ENCODE assay signal across 19 cellular contexts in genomic region chr12:131075194-131075593, GRCh38.
A peak's percentile ranks its signal among the peaks of the same experiment; 100 is the strongest.
DNase-seq lines count a peak whose midpoint lies in the region; ATAC-seq and TF ChIP-seq lines count a peak whose summit lies in the region.
"Had no signal": no experiment of that assay in that cellular context is flagged by ENCODE, and none has a peak within 500 bp of the region (broad histone marks: within the 10 kb centered on the region; RNA-seq: fewer than 3 reads in every experiment).

No MANE protein-coding gene starts in this region.

- H3K27me3 Mint-ChIP-seq in mesothelial cell of epicardium (ENCODE audit: low read depth): peaks cover 20% of the 10 kb centered on the region
- H3K27me3 Mint-ChIP-seq: IgD-negative memory B cell had no signal

- H3K9me3 Mint-ChIP-seq in mesothelial cell of epicardium: peaks cover 9% of the 10 kb centered on the region
- H3K9me3 Mint-ChIP-seq: IgD-negative memory B cell had no signal

- no peak for ATAC-seq in HG03039 (IDR thresholded peaks at IDR 0.05; ENCODE audit: unreplicated experiment)

- H3K9ac ChIP-seq in subcutaneous abdominal adipose tissue (ENCODE audit: low read length in 5 of 5): no peak overlapping the region

- no peak for TF ChIP-seq CTCF in mesothelial cell of epicardium (IDR thresholded peaks at IDR 0.05; ENCODE audit: unreplicated experiment)

- peak; percentile 9 for DNase-seq in activated effector memory CD4-positive, alpha-beta T cell treated with anti-CD3 and anti-CD28 coated beads, Interleukin-2, amount 50 U/mL, for 16 hours
- DNase-seq in activated effector memory CD4-positive, alpha-beta T cell treated with Interleukin-2 at 50 U/mL for 16 hours: no peak
- DNase-seq in H7 (peak; percentile 48), islet precursor cell (peak; percentile 30), NCI-H1105 treated with DMSO at 0.1 percent for 48 hours (lab: John Stamatoyannopoulos, UW) (no peak), mesothelial cell of epicardium (ENCODE audit: low spot score in 2 of 2, unreplicated experiment in 2 of 2) (no peak)
- DNase-seq: AML-193, DMS53, EL, GF-D8, NCI-H1694, NCI-H2081, NCI-H2171, NCI-H524 treated with DMSO at 0.1 percent for 48 hours, OCI-M1 had no signal

- H3K27ac Mint-ChIP-seq in mesothelial cell of epicardium: no peak overlapping the region
- H3K27ac Mint-ChIP-seq: CD14-positive monocyte had no signal

- H3K4me1 Mint-ChIP-seq in mesothelial cell of epicardium: no peaks in the 10 kb centered on the region
- H3K4me1 Mint-ChIP-seq: IgD-negative memory B cell had no signal

- H3K27me3 ChIP-seq in H7 (ENCODE audit: control insufficient read depth, insufficient read depth, low read length): no peaks in the 10 kb centered on the region
- H3K27me3 ChIP-seq in subcutaneous abdominal adipose tissue (ENCODE audit: control insufficient read depth in 5 of 5, insufficient read depth in 4 of 5, low read length in 5 of 5): peaks cover 0 to 8% (median 0%) of the 10 kb centered on the region in 5 donors

- H3K27ac ChIP-seq in subcutaneous abdominal adipose tissue (ENCODE audit: low read depth, low read length): peak overlapping the region; percentile 62

- no peaks in the 10 kb centered on the region for H3K36me3 Mint-ChIP-seq in mesothelial cell of epicardium
- H3K36me3 Mint-ChIP-seq: IgD-negative memory B cell had no signal

- H3K4me3 ChIP-seq in H7 (ENCODE audit: insufficient read depth, low read depth, low read length) (no peak overlapping the region), subcutaneous abdominal adipose tissue (ENCODE audit: low read depth in 1 of 5, low read length in 5 of 5) (no peak overlapping the region)

- no peak overlapping the region for H3K4me3 Mint-ChIP-seq in mesothelial cell of epicardium
- H3K4me3 Mint-ChIP-seq: CD14-positive monocyte, IgD-negative memory B cell had no signal

- peaks cover 0 to 3% (median 0%) of the 10 kb centered on the region in 5 donors for H3K9me3 ChIP-seq in subcutaneous abdominal adipose tissue (ENCODE audit: control insufficient read depth in 5 of 5, low read length in 5 of 5)

- no peaks in the 10 kb centered on the region for H3K36me3 ChIP-seq in H7 (replicated peaks; ENCODE audit: control insufficient read depth, insufficient read depth, low read length)
- peaks cover 0 to 5% (median 0%) of the 10 kb centered on the region in 5 donors for H3K36me3 ChIP-seq in subcutaneous abdominal adipose tissue (ENCODE audit: control insufficient read depth in 5 of 5, insufficient read depth in 5 of 5, low read length in 5 of 5)

- H3K4me1 ChIP-seq in subcutaneous abdominal adipose tissue (ENCODE audit: control insufficient read depth in 5 of 5, insufficient read depth in 5 of 5, low read length in 5 of 5): peaks cover 0 to 24% (median 11%) of the 10 kb centered on the region in 5 donors

Comparison
In these comparisons a context has a peak if more than half of its experiments do, and no peak if none do; other contexts are left out.
1. DNase-seq: peak in activated effector memory CD4-positive, alpha-beta T cell treated with anti-CD3 and anti-CD28 coated beads, Interleukin-2, amount 50 U/mL, for 16 hours (single experiment), H7 (single experiment) and islet precursor cell (single experiment); none in activated effector memory CD4-positive, alpha-beta T cell treated with Interleukin-2 at 50 U/mL for 16 hours (single experiment), NCI-H1105 treated with DMSO at 0.1 percent for 48 hours (single experiment) and mesothelial cell of epicardium (0 of 2).